8 cellular contexts compared by ENCODE assay signal in the genomic region with DNA sequence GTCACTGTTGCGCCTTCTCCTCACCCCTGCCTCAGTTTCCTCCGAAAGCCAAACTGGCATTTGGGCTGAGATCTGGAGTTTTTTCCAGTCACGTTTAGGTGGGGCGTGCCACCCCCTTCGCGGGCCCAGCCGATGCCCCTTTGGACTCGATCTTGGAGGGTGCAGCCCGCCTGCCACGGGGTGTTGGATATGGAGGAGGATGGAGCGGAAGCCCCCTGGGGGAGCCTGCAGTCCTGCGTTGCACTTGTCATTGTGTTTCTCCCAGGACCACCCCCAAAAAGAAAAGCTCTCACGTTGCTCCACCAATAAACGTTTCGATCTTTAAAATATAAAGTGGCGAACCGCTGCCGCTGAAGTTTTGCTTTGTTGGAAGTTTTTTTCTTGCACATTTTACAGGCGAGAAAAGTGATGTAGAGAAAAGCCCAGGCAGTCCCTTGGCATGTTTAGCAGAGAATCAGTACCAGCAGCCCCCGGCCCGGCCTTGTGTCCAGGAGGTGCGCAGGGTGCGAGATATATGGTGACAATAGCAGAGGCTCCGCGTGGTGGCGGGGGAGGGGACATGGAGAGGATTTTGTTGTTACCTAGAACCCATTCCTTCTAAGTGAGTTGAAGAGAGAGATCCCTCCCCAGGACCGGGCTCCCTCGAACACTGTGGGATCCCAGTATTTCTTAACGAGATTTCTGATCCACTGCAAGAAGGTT. TPM values are rescaled to one million over a fixed set of nuclear protein-coding genes. Genes with fewer than 3 reads are reported as not detected.
DNase-seq lines count a peak whose midpoint lies in the region; TF ChIP-seq lines count a peak whose summit lies in the region.

No MANE protein-coding gene starts in this region.

- no peak for TF ChIP-seq CTCF in foreskin fibroblast (IDR thresholded peaks at IDR 0.05; ENCODE audit: low read depth, low read length)

- H3K4me3 ChIP-seq in foreskin fibroblast (ENCODE audit: low read depth in 1 of 2, low read length in 2 of 2): peak overlapping the region; percentile 73 to 89
- peak overlapping the region; percentile 76 for H3K4me3 ChIP-seq in rectal smooth muscle tissue (ENCODE audit: low read length)

- no peak overlapping the region for H3K9ac ChIP-seq in rectal smooth muscle tissue (ENCODE audit: low read length)

- CTCF ChIA-PET in activated CD4-positive, alpha-beta memory T cell treated with anti-CD3 and anti-CD28 coated beads for 36 hours (lab: Charles Lee): interaction anchor here (1.6 to 6.6 kb wide), 2 partner anchors 21 to 57 kb away, joined by 3 to 61 read pairs; no protein-coding TSS in a partner anchor

- no peak overlapping the region for H3K27ac ChIP-seq in rectal smooth muscle tissue (ENCODE audit: low read depth, low read length)

- H3K27me3 ChIP-seq in rectal smooth muscle tissue (ENCODE audit: control insufficient read depth, insufficient read depth, low read length): peaks cover 5% of the 10 kb centered on the region

- H3K4me1 Mint-ChIP-seq in activated CD4-positive, alpha-beta memory T cell treated with anti-CD3 and anti-CD28 coated beads for 36 hours (ENCODE audit: low read depth): peaks cover 30% of the 10 kb centered on the region

- intact Hi-C loops in activated CD4-positive, alpha-beta memory T cell treated with anti-CD3 and anti-CD28 coated beads for 36 hours (cut with micrococcal nuclease): loop anchor here (1.0 to 10.0 kb wide), 2 partner anchors 58 to 138 kb away; a partner anchor contains a TSS

- no peaks in the 10 kb centered on the region for H3K36me3 Mint-ChIP-seq in activated CD4-positive, alpha-beta memory T cell treated with anti-CD3 and anti-CD28 coated beads for 36 hours

- H3K27ac Mint-ChIP-seq in activated CD4-positive, alpha-beta memory T cell treated with anti-CD3 and anti-CD28 coated beads for 36 hours: peak overlapping the region; percentile 54

- H3K9me3 Mint-ChIP-seq in activated CD4-positive, alpha-beta memory T cell treated with anti-CD3 and anti-CD28 coated beads for 36 hours: no peaks in the 10 kb centered on the region

- DNase-seq in NK-92 treated with Interleukin-12 subunit alpha and Interleukin-12 subunit beta, amount 100 ng/mL, for 24 hours (lab: John Stamatoyannopoulos, UW): peak; percentile 37
- DNase-seq in NK-92 (lab: John Stamatoyannopoulos, UW; ENCODE audit: unreplicated experiment) (no peak), foreskin fibroblast (peak in 1 of 2 donors; percentile 47), cortex of kidney (lab: John Stamatoyannopoulos, UW) (no peak), NCI-H187 (lab: John Stamatoyannopoulos, UW) (no peak), DMS153 treated with DMSO at 0.1 percent for 48 hours (lab: John Stamatoyannopoulos, UW; ENCODE audit: unreplicated experiment) (no peak)
- DNase-seq in activated CD4-positive, alpha-beta memory T cell treated with anti-CD3 and anti-CD28 coated beads for 36 hours: peak; percentile 32

- H3K36me3 ChIP-seq in rectal smooth muscle tissue (ENCODE audit: control insufficient read depth, insufficient read depth, low read length): no peaks in the 10 kb centered on the region

- peak overlapping the region; percentile 81 for H3K4me3 Mint-ChIP-seq in activated CD4-positive, alpha-beta memory T cell treated with anti-CD3 and anti-CD28 coated beads for 36 hours

- no peaks in the 10 kb centered on the region for H3K4me1 ChIP-seq in rectal smooth muscle tissue (ENCODE audit: control insufficient read depth, insufficient read depth, low read length)

- peaks cover 30% of the 10 kb centered on the region for H3K27me3 Mint-ChIP-seq in activated CD4-positive, alpha-beta memory T cell treated with anti-CD3 and anti-CD28 coated beads for 36 hours

- POLR2A ChIA-PET in activated CD4-positive, alpha-beta memory T cell treated with anti-CD3 and anti-CD28 coated beads for 36 hours (lab: Charles Lee): no interaction called here

RNA-seq across cellular contexts. Expression of a gene that starts 0.7 kb away (rescaled TPM):
- total RNA-seq in activated CD4-positive, alpha-beta memory T cell treated with anti-CD3 and anti-CD28 coated beads for 36 hours: 1 to 10 TPM; 6.5 to 6.8 TPM

Comparison
In these comparisons a context has a peak if more than half of its experiments do, and no peak if none do; other contexts are left out.
1. DNase-seq: peak in NK-92 treated with Interleukin-12 subunit alpha and Interleukin-12 subunit beta, amount 100 ng/mL, for 24 hours (single experiment) and activated CD4-positive, alpha-beta memory T cell treated with anti-CD3 and anti-CD28 coated beads for 36 hours (single experiment); none in NK-92 (single experiment), cortex of kidney (single experiment), NCI-H187 (0 of 2) and DMS153 treated with DMSO at 0.1 percent for 48 hours (single experiment).